ENCODE assay signal across 7 cellular contexts in genomic region chr15:70528270-70528706, GRCh38.
DNase-seq lines count a peak whose midpoint lies in the region; ATAC-seq and TF ChIP-seq lines count a peak whose summit lies in the region.

No MANE protein-coding gene starts in this region.

- H3K36me3 ChIP-seq in Panc1 (ENCODE audit: control insufficient read depth, insufficient read depth, low read length), result no peaks in the 10 kb centered on the region
- no peaks in the 10 kb centered on the region for H3K36me3 ChIP-seq in breast epithelium

- H3K36me3 Mint-ChIP-seq in natural killer cell, result no peaks in the 10 kb centered on the region

- intact Hi-C loops in Panc1 (cut with micrococcal nuclease; ENCODE audit: unreplicated experiment), result no loop called here
- intact Hi-C loops in natural killer cell (cut with micrococcal nuclease), result loop anchor here (2.0 kb wide), 1 partner anchor 35 kb away; no protein-coding TSS in a partner anchor
- intact Hi-C loops in breast epithelium (cut with DNase I; ENCODE audit: low total_unique reads), result no loop called here

- H3K4me3 ChIP-seq in Panc1 (ENCODE audit: low read depth in 2 of 2, low read length in 2 of 2), result no peak overlapping the region
- H3K4me3 ChIP-seq in breast epithelium, result no peak overlapping the region

- peaks cover 13 to 24% of the 10 kb centered on the region in 2 donors for H3K4me1 Mint-ChIP-seq in natural killer cell

- peak; percentile 81 for ATAC-seq in GM19025 (IDR thresholded peaks at IDR 0.05; ENCODE audit: low read depth, unreplicated experiment)
- peak; percentile 61 for ATAC-seq in HG03060 (IDR thresholded peaks at IDR 0.05; ENCODE audit: low read depth, unreplicated experiment)
- peak; percentile 41; the same call in 1 of the 2 replicates for ATAC-seq in Panc1
- peak; percentile 91 to 98 (median 97) for ATAC-seq in natural killer cell
- no peak for ATAC-seq in SK-N-SH treated with all-trans-retinoic acid at 6 μM for 48 hours

- H3K27me3 Mint-ChIP-seq in natural killer cell (ENCODE audit: low read depth in 2 of 2), result peaks cover 0 to 2% of the 10 kb centered on the region in 2 donors

- CTCF ChIA-PET in Panc1 (lab: Charles Lee), result interaction anchor here (0.6 to 0.7 kb wide), 2 partner anchors 54 to 70 kb away, joined by 5 read pairs; no protein-coding TSS in a partner anchor

- no TSS peak for BruUV-seq in Panc1 (replicated peaks; lab: Mats Ljungman, UMichigan)

- DNase-seq in Panc1 (ENCODE audit: low read depth, low spot score), result no peak
- peak; percentile 49 for DNase-seq in activated naive CD4-positive, alpha-beta T cell treated with Interleukin-2 at 50 U/mL for 16 hours
- DNase-seq in natural killer cell, result peak; percentile 42
- DNase-seq in breast epithelium (ENCODE audit: low spot score in 2 of 2), result no peak

- no peaks in the 10 kb centered on the region for H3K27me3 ChIP-seq in Panc1 (ENCODE audit: control insufficient read depth, insufficient read depth, low read length)
- H3K27me3 ChIP-seq in breast epithelium, result no peaks in the 10 kb centered on the region

- TF ChIP-seq POLR2A in breast epithelium (IDR thresholded peaks at IDR 0.05), result no peak

- TF ChIP-seq CTCF in Panc1 (IDR thresholded peaks at IDR 0.05) (no peak), natural killer cell (IDR thresholded peaks at IDR 0.05) (no peak), breast epithelium (IDR thresholded peaks at IDR 0.05) (no peak)

- peak overlapping the region; percentile 61 for H3K4me3 Mint-ChIP-seq in natural killer cell

- H3K9me3 Mint-ChIP-seq in natural killer cell, result peaks cover 3% of the 10 kb centered on the region in 2 donors

- peak overlapping the region; percentile 78 to 93 for H3K27ac Mint-ChIP-seq in natural killer cell

- in situ Hi-C loops in Panc1 (cut with HindIII; ENCODE audit: low pct_unique_long_range_greater_than_20kb, low sequenced_read_pairs), result no loop called here

- H3K27ac ChIP-seq in Panc1 (ENCODE audit: low read length), result 0 out of 2 replicates have a peak overlapping the region, but pooled peaks have one; percentile 5
- no peak overlapping the region for H3K27ac ChIP-seq in breast epithelium

- no peaks in the 10 kb centered on the region for H3K9me3 ChIP-seq in Panc1 (ENCODE audit: control insufficient read depth, insufficient read depth, low read depth, low read length)
- H3K9me3 ChIP-seq in breast epithelium, result no peaks in the 10 kb centered on the region

- H3K4me1 ChIP-seq in Panc1 (ENCODE audit: control insufficient read depth, insufficient read depth, low read length), result peaks cover 39% of the 10 kb centered on the region
- no peaks in the 10 kb centered on the region for H3K4me1 ChIP-seq in breast epithelium

- POLR2A ChIA-PET in Panc1 (lab: Charles Lee), result interaction anchor here (0.7 kb wide), 1 partner anchor 51 kb away, joined by 9 read pairs; no protein-coding TSS in a partner anchor

TF ChIP-seq in SK-N-SH treated with all-trans-retinoic acid at 6 μM for 48 hours, 23 proteins besides CTCF, POLR2A, EP300 and RAD21:
- TF ChIP-seq ZNF70 (CRISPR knock-in tag; IDR thresholded peaks at IDR 0.05) (no peak), ZFP3 (CRISPR knock-in tag; IDR thresholded peaks at IDR 0.05) (no peak), PATZ1 (CRISPR knock-in tag; IDR thresholded peaks at IDR 0.05; ENCODE audit: borderline replicate concordance) (no peak), GLIS3 (CRISPR knock-in tag; IDR thresholded peaks at IDR 0.05) (no peak), POU6F1 (CRISPR knock-in tag; IDR thresholded peaks at IDR 0.05; ENCODE audit: borderline replicate concordance, low read depth) (no peak), TOX (CRISPR knock-in tag; IDR thresholded peaks at IDR 0.05; ENCODE audit: borderline replicate concordance) (no peak), RARB (CRISPR knock-in tag; IDR thresholded peaks at IDR 0.05) (no peak), ESRRG (CRISPR knock-in tag; IDR thresholded peaks at IDR 0.05) (no peak), ARNTL (CRISPR knock-in tag; IDR thresholded peaks at IDR 0.05; ENCODE audit: borderline replicate concordance, low read depth) (no peak), ZNF8 (CRISPR knock-in tag; IDR thresholded peaks at IDR 0.05) (no peak), CSDC2 (CRISPR knock-in tag; IDR thresholded peaks at IDR 0.05) (no peak), ZFP30 (CRISPR knock-in tag; IDR thresholded peaks at IDR 0.05) (no peak), ISL1 (CRISPR knock-in tag; IDR thresholded peaks at IDR 0.05) (no peak), BACH2 (CRISPR knock-in tag; IDR thresholded peaks at IDR 0.05; ENCODE audit: borderline replicate concordance) (no peak), ZC3H10 (CRISPR knock-in tag; IDR thresholded peaks at IDR 0.05) (no peak), OSR1 (CRISPR knock-in tag; IDR thresholded peaks at IDR 0.05) (no peak), TSHZ2 (CRISPR knock-in tag; IDR thresholded peaks at IDR 0.05) (no peak), ZNF565 (CRISPR knock-in tag; conservative IDR thresholded peaks at IDR 0.05; ENCODE audit: low read depth) (no peak), CREB5 (CRISPR knock-in tag; IDR thresholded peaks at IDR 0.05; ENCODE audit: low read depth) (no peak), PPARA (CRISPR knock-in tag; IDR thresholded peaks at IDR 0.05; ENCODE audit: borderline replicate concordance) (no peak)

Comparison
In these comparisons a context has a peak if more than half of its experiments do, and no peak if none do; other contexts are left out.
1. DNase-seq: peak in activated naive CD4-positive, alpha-beta T cell treated with Interleukin-2 at 50 U/mL for 16 hours (single experiment) and natural killer cell (single experiment); none in Panc1 (single experiment) and breast epithelium (0 of 2).